Comparison of ENCODE assay signal across 13 cellular contexts in genomic region chr16:630024-630814, GRCh38. TPM values are rescaled to one million over a fixed set of nuclear protein-coding genes. Genes with fewer than 3 reads are reported as not detected.
DNase-seq lines count a peak whose midpoint lies in the region; ATAC-seq, FAIRE-seq and TF ChIP-seq lines count a peak whose summit lies in the region.
"Had no signal": no experiment of that assay in that cellular context is flagged by ENCODE, and none has a peak within 500 bp of the region (broad histone marks: within the 10 kb centered on the region; RNA-seq: fewer than 3 reads in every experiment).

No MANE protein-coding gene starts in this region.

- H4K8ac ChIP-seq in IMR-90 (ENCODE audit: low read depth in 2 of 2, low read length in 2 of 2): no peak overlapping the region

- no peaks in the 10 kb centered on the region for H3K9me3 ChIP-seq in IMR-90 (ENCODE audit: control insufficient read depth, insufficient read depth, low read length)
- H3K9me3 ChIP-seq in endodermal cell (ENCODE audit: control insufficient read depth, low read length): no peaks in the 10 kb centered on the region
- no peaks in the 10 kb centered on the region for H3K9me3 ChIP-seq in mucosa of descending colon
- H3K9me3 ChIP-seq: prostate gland had no signal

- POLR2A ChIA-PET in IMR-90 (lab: Charles Lee; ENCODE audit: unreplicated experiment): no interaction called here

- intact Hi-C loops in IMR-90 (cut with micrococcal nuclease) (no loop called here), mucosa of descending colon (cut with DNase I, micrococcal nuclease) (no loop called here)

- no peak overlapping the region for H3K56ac ChIP-seq in IMR-90 (ENCODE audit: extremely low read depth, insufficient read depth, low read length)

- no peak overlapping the region for H2BK5ac ChIP-seq in IMR-90 (ENCODE audit: low read depth, low read length, poor library complexity, severe bottlenecking)

- H3K36me3 ChIP-seq in IMR-90 (ENCODE audit: control insufficient read depth, insufficient read depth, low read length) (peaks cover 19% of the 10 kb centered on the region; the same call in 1 of the 2 replicates), endodermal cell (ENCODE audit: control insufficient read depth, insufficient read depth, low read length) (no peaks in the 10 kb centered on the region), mucosa of descending colon (ENCODE audit: low read depth) (no peaks in the 10 kb centered on the region)

- H4K5ac ChIP-seq in IMR-90 (ENCODE audit: low read depth, low read length): no peak overlapping the region

- H3K4me1 Mint-ChIP-seq in endodermal cell (no peaks in the 10 kb centered on the region), type B pancreatic cell (ENCODE audit: unreplicated experiment) (peaks cover 5% of the 10 kb centered on the region)
- H3K4me1 Mint-ChIP-seq: CD4-positive, alpha-beta memory T cell had no signal

- peak overlapping the region; percentile 81 for H2AK9ac ChIP-seq in IMR-90 (replicated peaks; ENCODE audit: low read depth, low read length, poor library complexity)

- peaks cover 3% of the 10 kb centered on the region; the same call in 1 of the 2 replicates for H4K20me1 ChIP-seq in IMR-90 (ENCODE audit: insufficient read depth, low read length)

- BruUV-seq in IMR-90 (replicated peaks; lab: Mats Ljungman, UMichigan): no TSS peak

- H3K36me3 Mint-ChIP-seq in endodermal cell (ENCODE audit: low read depth) (peaks cover 10% of the 10 kb centered on the region), type B pancreatic cell (no peaks in the 10 kb centered on the region)

- ATAC-seq in IMR-90 (ENCODE audit: low read depth): no peak
- peak; percentile 5 for ATAC-seq in mucosa of descending colon

- H2AK5ac ChIP-seq in IMR-90 (ENCODE audit: low read depth, low read length): no peak overlapping the region

- FAIRE-seq in frontal cortex (lab: Jason Lieb, UNC) (no peak), H54 (lab: Jason Lieb, UNC) (no peak)
- FAIRE-seq: urothelium cell line had no signal

- no peak for TF ChIP-seq RAD21 in IMR-90 (IDR thresholded peaks at IDR 0.05; ENCODE audit: low read length)

- H3K4me2 ChIP-seq in IMR-90 (ENCODE audit: low read depth, low read length): no peak overlapping the region

- H2AFZ ChIP-seq in IMR-90 (replicated peaks; ENCODE audit: low read length, poor library complexity): no peak overlapping the region

- peaks cover 30% of the 10 kb centered on the region for H3K4me1 ChIP-seq in IMR-90 (ENCODE audit: control insufficient read depth, insufficient read depth, low read length)
- peaks cover 9% of the 10 kb centered on the region for H3K4me1 ChIP-seq in endodermal cell (ENCODE audit: control insufficient read depth, insufficient read depth, low read length)
- H3K4me1 ChIP-seq in mucosa of descending colon (ENCODE audit: low read depth): peaks cover 15% of the 10 kb centered on the region

- no peak overlapping the region for H2BK20ac ChIP-seq in IMR-90 (ENCODE audit: low read depth, low read length)

- no peak overlapping the region for H4K91ac ChIP-seq in IMR-90 (ENCODE audit: insufficient read depth, low read depth, low read length)

- no peak overlapping the region for H3K18ac ChIP-seq in IMR-90 (ENCODE audit: low read depth, low read length)

- TF ChIP-seq CTCF in IMR-90 (conservative IDR thresholded peaks at IDR 0.05; ENCODE audit: low read depth, low read length): no peak
- TF ChIP-seq CTCF in endodermal cell (conservative IDR thresholded peaks at IDR 0.05): no peak
- TF ChIP-seq CTCF in mucosa of descending colon (IDR thresholded peaks at IDR 0.05): no peak
- TF ChIP-seq CTCF in type B pancreatic cell (conservative IDR thresholded peaks at IDR 0.05): no peak

- WGBS in IMR-90 (ENCODE audit: extremely low coverage in 2 of 2, insufficient read length in 1 of 2), 2 experiments: 60% methylated on average over 22 of the region's 34 CpGs; no CpG with 5 or more reads in 1 of the 2 experiments
- 50 to 56% methylated on average over 21 to 33 of the region's 34 CpGs for WGBS in endodermal cell (ENCODE audit: insufficient coverage in 1 of 2, insufficient read length in 1 of 2), 2 experiments

- no peak overlapping the region for H3K4ac ChIP-seq in IMR-90 (ENCODE audit: low read depth, low read length)

- H3K4me3 ChIP-seq in IMR-90 (ENCODE audit: insufficient read depth, low read depth, low read length) (no peak overlapping the region), endodermal cell (ENCODE audit: low read length) (peak overlapping the region; percentile 27), mucosa of descending colon (no peak overlapping the region)
- H3K4me3 ChIP-seq: prostate gland had no signal

- H3K9ac ChIP-seq in IMR-90 (ENCODE audit: low read depth, low read length): no peak overlapping the region
- no peak overlapping the region for H3K9ac ChIP-seq in endodermal cell (ENCODE audit: extremely low read depth, low read length, poor library complexity, severe bottlenecking)

- H3K9me3 Mint-ChIP-seq in endodermal cell: no peaks in the 10 kb centered on the region
- H3K9me3 Mint-ChIP-seq in type B pancreatic cell: no peaks in the 10 kb centered on the region
- H3K9me3 Mint-ChIP-seq: CD4-positive, alpha-beta memory T cell had no signal

- TF ChIP-seq POLR2A in IMR-90 (IDR thresholded peaks at IDR 0.05; ENCODE audit: low read depth, low read length) (no peak), H54 (IDR thresholded peaks at IDR 0.05; ENCODE audit: low read depth, low read length) (no peak)

- DNase-seq in IMR-90 (no peak), endodermal cell (no peak), mucosa of descending colon (no peak), type B pancreatic cell (ENCODE audit: extremely low spot score, unreplicated experiment) (no peak), dermis blood vessel endothelial cell (no peak), frontal cortex (ENCODE audit: low spot score in 2 of 2) (no peak), H54 (ENCODE audit: insufficient read length, low spot score) (no peak)
- DNase-seq: activated CD4-positive, alpha-beta T cell treated with anti-CD3 and anti-CD28 coated beads, Interleukin-2, amount 50 U/mL, for 48 hours; NCI-H1930; stimulated activated CD4-positive, alpha-beta T cell treated with anti-CD3 and anti-CD28 coated beads, Interleukin-1b, Interleukin-23, amount 100 ng/mL, for 48 hours had no signal

- H3K27me3 ChIP-seq in IMR-90 (ENCODE audit: control insufficient read depth, insufficient read depth, low read length) (no peaks in the 10 kb centered on the region), endodermal cell (ENCODE audit: control insufficient read depth, insufficient read depth, low read length, poor library complexity, severe bottlenecking) (no peaks in the 10 kb centered on the region)

- no peak overlapping the region for H3K27ac ChIP-seq in IMR-90 (ENCODE audit: insufficient read depth, low read length)
- peak overlapping the region; percentile 95 for H3K27ac ChIP-seq in endodermal cell (ENCODE audit: low read depth, low read length)
- H3K27ac ChIP-seq: prostate gland had no signal

- in situ Hi-C loops in IMR-90 (cut with MboI; ENCODE audit: low sequenced_read_pairs): no loop called here

- H3K4me3 Mint-ChIP-seq in endodermal cell (peak overlapping the region; percentile 39), type B pancreatic cell (peak overlapping the region; percentile 36)
- H3K4me3 Mint-ChIP-seq: CD4-positive, alpha-beta memory T cell had no signal

- H3K27me3 Mint-ChIP-seq in endodermal cell (ENCODE audit: insufficient read depth): no peaks in the 10 kb centered on the region
- no peaks in the 10 kb centered on the region for H3K27me3 Mint-ChIP-seq in type B pancreatic cell
- H3K27me3 Mint-ChIP-seq: CD4-positive, alpha-beta memory T cell had no signal

- CTCF ChIA-PET in IMR-90 (lab: Yijun Ruan, JAX): no interaction called here

- peaks cover 3 to 29% of the 10 kb centered on the region in 2 experiments; a peak in 2 of 4 replicates for H3K79me1 ChIP-seq in IMR-90 (ENCODE audit: low read depth in 1 of 2, low read length in 2 of 2)

- H2BK120ac ChIP-seq in IMR-90 (ENCODE audit: low read depth, low read length): no peak overlapping the region

- no peak overlapping the region for H3K23ac ChIP-seq in IMR-90 (ENCODE audit: low read depth, low read length)

- dilution Hi-C loops in IMR-90 (cut with HindIII; ENCODE audit: low sequenced_read_pairs, unreplicated experiment): no loop called here

- no peaks in the 10 kb centered on the region; the same call in 1 of the 2 replicates for H3K9me1 ChIP-seq in IMR-90 (ENCODE audit: insufficient read depth, low read length)

- H3K14ac ChIP-seq in IMR-90 (replicated peaks; ENCODE audit: low read depth, low read length): no peak overlapping the region

- no peak overlapping the region for H2BK15ac ChIP-seq in IMR-90 (ENCODE audit: low read depth, low read length)

- H3K27ac Mint-ChIP-seq in endodermal cell: no peak overlapping the region
- no peak overlapping the region for H3K27ac Mint-ChIP-seq in type B pancreatic cell
- H3K27ac Mint-ChIP-seq: CD4-positive, alpha-beta memory T cell had no signal

RNA-seq across cellular contexts. Expression of gene WFIKKN1, which starts 0.6 kb away (rescaled TPM):
- total RNA-seq in IMR-90 (2012; rRNA removed) (not detected in 2 replicates), endodermal cell (10 to 100 TPM in 1 of 2 donors, 1 to 10 TPM in 1; 7.7 to 11.6 TPM), mucosa of descending colon (1 to 10 TPM; 1.1 to 2.2 (median 1.6) TPM), type B pancreatic cell (ENCODE audit: low replicate concordance) (0.71 and 9.0 TPM in 2 replicates), dermis blood vessel endothelial cell (0.14 and 0.17 TPM in 2 replicates), frontal cortex (0.41 TPM)
- 0.10 and 0.23 TPM in 2 replicates for polyA plus RNA-seq in IMR-90 (2012; rRNA removed)
- polyA plus RNA-seq in IMR-90 (2012; cell fraction: cytosol; rRNA removed): 0.08 and 0.24 TPM in 2 replicates
- polyA plus RNA-seq in IMR-90 (2012; cell fraction: nucleus; rRNA removed; ENCODE audit: low replicate concordance): 0.44 and 2.5 TPM in 2 replicates
- 17.0 TPM for polyA plus RNA-seq in endodermal cell (2013, experiment 1 of 2)
- polyA plus RNA-seq in endodermal cell (2013, experiment 2 of 2): 15.2 TPM

RNA-seq across cellular contexts. Expression of gene METTL26, which starts 5.9 kb away (rescaled TPM):
- 40.8 and 46.8 TPM in 2 replicates for total RNA-seq in IMR-90 (2012; rRNA removed)
- polyA plus RNA-seq in IMR-90 (2012; rRNA removed): 128 and 184 TPM in 2 replicates
- polyA plus RNA-seq in IMR-90 (2012; cell fraction: cytosol; rRNA removed): 259 and 357 TPM in 2 replicates
- 117 and 422 TPM in 2 replicates for polyA plus RNA-seq in IMR-90 (2012; cell fraction: nucleus; rRNA removed; ENCODE audit: low replicate concordance)
- 10 to 100 TPM; 72.1 to 79.8 TPM for total RNA-seq in endodermal cell
- polyA plus RNA-seq in endodermal cell (2013, experiment 1 of 2): 85.0 TPM
- polyA plus RNA-seq in endodermal cell (2013, experiment 2 of 2): 78.2 TPM
- 10 to 100 TPM; 40.3 to 52.4 (median 50.0) TPM for total RNA-seq in mucosa of descending colon
- 74.4 and 77.0 TPM in 2 replicates for total RNA-seq in type B pancreatic cell (ENCODE audit: low replicate concordance)
- 76.4 and 83.6 TPM in 2 replicates for total RNA-seq in dermis blood vessel endothelial cell
- total RNA-seq in frontal cortex: 31.8 TPM

RNA-seq across cellular contexts. Expression of gene MCRIP2, which starts 11.4 kb away (rescaled TPM):
- total RNA-seq in IMR-90 (2012; rRNA removed) (6.3 and 8.6 TPM in 2 replicates), endodermal cell (10 to 100 TPM; 22.8 to 34.2 TPM), mucosa of descending colon (100 to 1,000 TPM in 2 of 3 donors, 10 to 100 TPM in 1; 76.3 to 116 (median 100) TPM), type B pancreatic cell (ENCODE audit: low replicate concordance) (36.8 and 39.1 TPM in 2 replicates), dermis blood vessel endothelial cell (11.2 and 12.6 TPM in 2 replicates), frontal cortex (9.8 TPM)
- polyA plus RNA-seq in IMR-90 (2012; rRNA removed): 19.6 and 27.9 TPM in 2 replicates
- 25.3 and 26.7 TPM in 2 replicates for polyA plus RNA-seq in IMR-90 (2012; cell fraction: cytosol; rRNA removed)
- polyA plus RNA-seq in IMR-90 (2012; cell fraction: nucleus; rRNA removed; ENCODE audit: low replicate concordance): 21.2 and 46.6 TPM in 2 replicates
- 12.5 TPM for polyA plus RNA-seq in endodermal cell (2013, experiment 1 of 2)
- polyA plus RNA-seq in endodermal cell (2013, experiment 2 of 2): 12.0 TPM

RNA-seq across cellular contexts. Expression of gene WDR90, which starts 18.9 kb away (rescaled TPM):
- total RNA-seq in IMR-90 (2012; rRNA removed) (1.4 and 1.7 TPM in 2 replicates), endodermal cell (100 to 1,000 TPM; 112 to 120 TPM), mucosa of descending colon (10 to 100 TPM; 35.0 to 54.9 (median 50.2) TPM), type B pancreatic cell (ENCODE audit: low replicate concordance) (75.8 and 102 TPM in 2 replicates), dermis blood vessel endothelial cell (10.7 and 15.1 TPM in 2 replicates), frontal cortex (8.2 TPM)
- 18.7 and 21.7 TPM in 2 replicates for polyA plus RNA-seq in IMR-90 (2012; rRNA removed)
- polyA plus RNA-seq in IMR-90 (2012; cell fraction: cytosol; rRNA removed): 7.5 and 8.1 TPM in 2 replicates
- 118 and 402 TPM in 2 replicates for polyA plus RNA-seq in IMR-90 (2012; cell fraction: nucleus; rRNA removed; ENCODE audit: low replicate concordance)
- 50.5 TPM for polyA plus RNA-seq in endodermal cell (2013, experiment 1 of 2)
- 49.8 TPM for polyA plus RNA-seq in endodermal cell (2013, experiment 2 of 2)

RNA-seq across cellular contexts. Expression of gene RHOT2, which starts 37.7 kb away (rescaled TPM):
- total RNA-seq in IMR-90 (2012; rRNA removed) (20.0 and 20.3 TPM in 2 replicates), endodermal cell (100 to 1,000 TPM; 180 to 193 TPM), mucosa of descending colon (100 to 1,000 TPM; 124 to 138 (median 127) TPM), type B pancreatic cell (ENCODE audit: low replicate concordance) (146 and 163 TPM in 2 replicates), dermis blood vessel endothelial cell (32.9 and 49.0 TPM in 2 replicates), frontal cortex (17.9 TPM)
- 181 and 228 TPM in 2 replicates for polyA plus RNA-seq in IMR-90 (2012; rRNA removed)
- polyA plus RNA-seq in IMR-90 (2012; cell fraction: cytosol; rRNA removed): 70.1 and 99.5 TPM in 2 replicates
- 1,124 and 3,095 TPM in 2 replicates for polyA plus RNA-seq in IMR-90 (2012; cell fraction: nucleus; rRNA removed; ENCODE audit: low replicate concordance)
- 121 TPM for polyA plus RNA-seq in endodermal cell (2013, experiment 1 of 2)
- 103 TPM for polyA plus RNA-seq in endodermal cell (2013, experiment 2 of 2)
